13 cellular contexts compared by ENCODE assay signal in genomic region chr4:125517831-125518230, GRCh38.
A peak's percentile ranks its signal among the peaks of the same experiment; 100 is the strongest.
DNase-seq lines count a peak whose midpoint lies in the region; ATAC-seq and TF ChIP-seq lines count a peak whose summit lies in the region.
"Had no signal": no experiment of that assay in that cellular context is flagged by ENCODE, and none has a peak within 500 bp of the region (broad histone marks: within the 10 kb centered on the region; RNA-seq: fewer than 3 reads in every experiment).

No MANE protein-coding gene starts in this region.

- H3K9me3 Mint-ChIP-seq in CD14-positive monocyte, result peaks cover 0 to 7% (median 0%) of the 10 kb centered on the region in 7 donors

- ATAC-seq in SK-N-SH treated with all-trans-retinoic acid at 6 μM for 48 hours (peak; percentile 57), HG03039 (IDR thresholded peaks at IDR 0.05; ENCODE audit: unreplicated experiment) (no peak)
- ATAC-seq: K562 had no signal

- no peak overlapping the region for H3K27ac Mint-ChIP-seq in CD14-positive monocyte
- H3K27ac Mint-ChIP-seq: CD4-positive, alpha-beta memory T cell had no signal

- intact Hi-C loops in CD14-positive monocyte (cut with micrococcal nuclease), result no loop called here

- no peak overlapping the region for H3K4me3 Mint-ChIP-seq in CD14-positive monocyte
- H3K4me3 Mint-ChIP-seq: CD4-positive, alpha-beta memory T cell had no signal

- DNase-seq in dermis microvascular lymphatic vessel endothelial cell (ENCODE audit: low read depth in 2 of 2), result peak; percentile 73 to 82
- DNase-seq in lung microvascular endothelial cell (ENCODE audit: low read depth in 2 of 2), result peak; percentile 51 to 86
- no peak for DNase-seq in CD14-positive monocyte (ENCODE audit: low spot score)
- DNase-seq in hippocampal formation (lab: John Stamatoyannopoulos, UW), result no peak
- DNase-seq in NCI-H187 (lab: John Stamatoyannopoulos, UW), result no peak
- DNase-seq: ACHN; CD4-positive, alpha-beta memory T cell; DMS79 treated with DMSO at 0.1 percent for 48 hours; GF-D8; IMR-90 had no signal

- peaks cover 0 to 1% (median 0%) of the 10 kb centered on the region in 3 donors for H3K27me3 Mint-ChIP-seq in CD14-positive monocyte (ENCODE audit: low read depth in 3 of 3)
- H3K27me3 Mint-ChIP-seq: CD4-positive, alpha-beta memory T cell had no signal

- no peaks in the 10 kb centered on the region for H3K36me3 Mint-ChIP-seq in CD14-positive monocyte
- H3K36me3 Mint-ChIP-seq: CD4-positive, alpha-beta memory T cell had no signal

- H3K4me1 Mint-ChIP-seq in CD14-positive monocyte, result no peaks in the 10 kb centered on the region
- H3K4me1 Mint-ChIP-seq: CD4-positive, alpha-beta memory T cell had no signal

- TF ChIP-seq CTCF in CD14-positive monocyte (IDR thresholded peaks at IDR 0.05), result no peak

TF ChIP-seq in SK-N-SH treated with all-trans-retinoic acid at 6 μM for 48 hours, 23 proteins besides CTCF, POLR2A, EP300 and RAD21:
- TF ChIP-seq, protein P1, sequence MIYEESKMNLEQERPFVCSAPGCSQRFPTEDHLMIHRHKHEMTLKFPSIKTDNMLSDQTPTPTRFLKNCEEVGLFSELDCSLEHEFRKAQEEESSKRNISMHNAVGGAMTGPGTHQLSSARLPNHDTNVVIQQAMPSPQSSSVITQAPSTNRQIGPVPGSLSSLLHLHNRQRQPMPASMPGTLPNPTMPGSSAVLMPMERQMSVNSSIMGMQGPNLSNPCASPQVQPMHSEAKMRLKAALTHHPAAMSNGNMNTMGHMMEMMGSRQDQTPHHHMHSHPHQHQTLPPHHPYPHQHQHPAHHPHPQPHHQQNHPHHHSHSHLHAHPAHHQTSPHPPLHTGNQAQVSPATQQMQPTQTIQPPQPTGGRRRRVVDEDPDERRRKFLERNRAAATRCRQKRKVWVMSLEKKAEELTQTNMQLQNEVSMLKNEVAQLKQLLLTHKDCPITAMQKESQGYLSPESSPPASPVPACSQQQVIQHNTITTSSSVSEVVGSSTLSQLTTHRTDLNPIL (CRISPR knock-in tag; IDR thresholded peaks at IDR 0.05; ENCODE audit: low read depth), result no peak
- no peak for TF ChIP-seq ZNF565 (CRISPR knock-in tag; conservative IDR thresholded peaks at IDR 0.05; ENCODE audit: low read depth)
- no peak for TF ChIP-seq CSDC2 (CRISPR knock-in tag; IDR thresholded peaks at IDR 0.05)
- TF ChIP-seq ZFP3 (CRISPR knock-in tag; IDR thresholded peaks at IDR 0.05), result no peak
- TF ChIP-seq ISL1 (CRISPR knock-in tag; IDR thresholded peaks at IDR 0.05), result peak; percentile 80
- TF ChIP-seq SNAI2 (CRISPR knock-in tag; IDR thresholded peaks at IDR 0.05), result no peak
- no peak for TF ChIP-seq ZNF70 (CRISPR knock-in tag; IDR thresholded peaks at IDR 0.05)
TF ChIP-seq in SK-N-SH treated with all-trans-retinoic acid at 6 μM for 48 hours: peak in this region for 1.

Comparison
In these comparisons a context has a peak if more than half of its experiments do, and no peak if none do; other contexts are left out.
1. DNase-seq: peak in dermis microvascular lymphatic vessel endothelial cell (2 of 2) and lung microvascular endothelial cell (2 of 2); none in CD14-positive monocyte (single experiment), hippocampal formation (0 of 2) and NCI-H187 (0 of 2).